In the genomic region with DNA sequence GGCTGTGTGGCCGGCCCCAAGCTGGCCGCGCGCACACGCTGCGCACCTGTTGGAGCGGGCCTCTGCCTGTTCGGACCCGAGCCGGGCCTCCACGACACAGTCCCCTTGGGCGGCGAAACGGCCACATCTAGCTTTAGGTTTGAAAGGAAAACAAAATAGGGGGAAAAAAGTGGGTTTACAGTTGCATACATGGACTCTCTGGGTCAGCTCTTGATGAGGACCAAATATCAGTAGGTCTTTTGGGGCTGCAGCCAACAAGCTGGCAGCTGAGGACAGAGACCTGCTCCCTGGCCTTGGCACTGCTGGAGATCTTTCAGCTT, we compare ENCODE assay signal across 12 cellular contexts. TPM values are rescaled to one million over a fixed set of nuclear protein-coding genes. Genes with fewer than 3 reads are reported as not detected.
A peak's percentile ranks its signal among the peaks of the same experiment; 100 is the strongest.
DNase-seq lines count a peak whose midpoint lies in the region; ATAC-seq and TF ChIP-seq lines count a peak whose summit lies in the region.
"Had no signal": no experiment of that assay in that cellular context is flagged by ENCODE, and none has a peak within 500 bp of the region (broad histone marks: within the 10 kb centered on the region; RNA-seq: fewer than 3 reads in every experiment).

No MANE protein-coding gene starts in this region.

- H3K4me3 ChIP-seq in iPS-18a (ENCODE audit: low read length) (peak overlapping the region; percentile 62), prostate gland (peak overlapping the region; percentile 24 to 36)
- H3K4me3 ChIP-seq: mucosa of descending colon, SK-N-MC had no signal

- H3K4me1 ChIP-seq in ES-I3 (ENCODE audit: insufficient read depth, low read length): no peaks in the 10 kb centered on the region
- peaks cover 3% of the 10 kb centered on the region for H3K4me1 ChIP-seq in iPS-18a (ENCODE audit: control insufficient read depth, low read depth, low read length)
- peaks cover 5% of the 10 kb centered on the region for H3K4me1 ChIP-seq in prostate gland (replicated peaks)

- H3K27me3 ChIP-seq in iPS-18a (ENCODE audit: control insufficient read depth, insufficient read depth, low read length) (peaks cover 42% of the 10 kb centered on the region), prostate gland (replicated peaks; ENCODE audit: insufficient read depth) (no peaks in the 10 kb centered on the region)

- H3K9me3 ChIP-seq in ES-I3 (ENCODE audit: control insufficient read depth, insufficient read depth, low read length): no peaks in the 10 kb centered on the region
- H3K9me3 ChIP-seq in iPS-18a (ENCODE audit: control insufficient read depth, low read depth, low read length): no peaks in the 10 kb centered on the region
- no peaks in the 10 kb centered on the region for H3K9me3 ChIP-seq in prostate gland
- H3K9me3 ChIP-seq: mucosa of descending colon had no signal

- intact Hi-C loops in prostate gland (cut with DNase I): loop anchor here (5.0 kb wide), 1 partner anchor 34 kb away; the partner anchor contains the start of gene PURA

- no peak for ATAC-seq in activated T-helper 17 cell treated with anti-CD3 and anti-CD28 coated beads, Interleukin-2, amount 50 U/mL, for 72 hours (replicated peaks)
- ATAC-seq in HG03439 (IDR thresholded peaks at IDR 0.05; ENCODE audit: unreplicated experiment): no peak

- H3K27me3 Mint-ChIP-seq in activated T-helper 17 cell treated with anti-CD3 and anti-CD28 coated beads, Interleukin-2, amount 50 U/mL, for 72 hours: peaks cover 7% of the 10 kb centered on the region

- no peak for TF ChIP-seq POLR2A in prostate gland (IDR thresholded peaks at IDR 0.05)

- H3K27ac ChIP-seq in iPS-18a (ENCODE audit: low read length): no peak overlapping the region
- no peak overlapping the region for H3K27ac ChIP-seq in prostate gland
- H3K27ac ChIP-seq: SK-N-MC had no signal

- no peaks in the 10 kb centered on the region for H3K36me3 Mint-ChIP-seq in activated T-helper 17 cell treated with anti-CD3 and anti-CD28 coated beads, Interleukin-2, amount 50 U/mL, for 72 hours (ENCODE audit: low read depth)

- no peak for TF ChIP-seq CTCF in prostate gland (IDR thresholded peaks at IDR 0.05)

- no peak overlapping the region for H3K27ac Mint-ChIP-seq in activated T-helper 17 cell treated with anti-CD3 and anti-CD28 coated beads, Interleukin-2, amount 50 U/mL, for 72 hours
- H3K27ac Mint-ChIP-seq: activated T-helper 2 cell treated with anti-CD3 and anti-CD28 coated beads, Interferon-gamma antibody, Interleukin-2, Interleukin-4, amounts not matched to agents 10 μg/mL and 5 μg/mL and 100 μg/mL, durations not matched to agents 14 hours and 24 hours and 36 hours had no signal

- no peaks in the 10 kb centered on the region for H3K9me3 Mint-ChIP-seq in activated T-helper 17 cell treated with anti-CD3 and anti-CD28 coated beads, Interleukin-2, amount 50 U/mL, for 72 hours
- H3K9me3 Mint-ChIP-seq: activated T-helper 2 cell treated with anti-CD3 and anti-CD28 coated beads, Interferon-gamma antibody, Interleukin-2, Interleukin-4, amounts not matched to agents 10 μg/mL and 5 μg/mL and 100 μg/mL, durations not matched to agents 14 hours and 24 hours and 36 hours had no signal

- H3K36me3 ChIP-seq in ES-I3 (ENCODE audit: insufficient read depth, low read length) (no peaks in the 10 kb centered on the region), iPS-18a (ENCODE audit: control insufficient read depth, low read depth, low read length) (no peaks in the 10 kb centered on the region), prostate gland (no peaks in the 10 kb centered on the region)

- peaks cover 9% of the 10 kb centered on the region for H3K4me1 Mint-ChIP-seq in activated T-helper 17 cell treated with anti-CD3 and anti-CD28 coated beads, Interleukin-2, amount 50 U/mL, for 72 hours

- DNase-seq in prostate gland (ENCODE audit: low spot score): no peak
- DNase-seq in HPDE6-E6E7 (ENCODE audit: extremely low spot score): no peak
- no peak for DNase-seq in SK-N-DZ (ENCODE audit: low spot score)
- no peak for DNase-seq in NCI-H345 (lab: John Stamatoyannopoulos, UW)
- DNase-seq: NCI-H82 had no signal

- 44% methylated on average over 14 of the region's 14 CpGs for WGBS in prostate gland

- peak overlapping the region; percentile 63 for H3K4me3 Mint-ChIP-seq in activated T-helper 17 cell treated with anti-CD3 and anti-CD28 coated beads, Interleukin-2, amount 50 U/mL, for 72 hours

- peak overlapping the region; percentile 79 for H3K9ac ChIP-seq in ES-I3 (ENCODE audit: low read depth, low read length)
- no peak overlapping the region for H3K9ac ChIP-seq in iPS-18a (ENCODE audit: low read length)

RNA-seq across cellular contexts. Expression of gene IGIP, which starts 20.7 kb away (rescaled TPM):
- total RNA-seq in activated T-helper 17 cell treated with anti-CD3 and anti-CD28 coated beads, Interleukin-2, amount 50 U/mL, for 72 hours: 1 to 10 TPM; 2.4 to 6.7 TPM
- 10 to 100 TPM; 10.5 to 13.8 TPM for total RNA-seq in prostate gland
- polyA plus RNA-seq in SK-N-DZ (2014; cell fraction: cytosol; rRNA removed): 2.9 and 3.5 TPM in 2 replicates
- polyA plus RNA-seq in SK-N-DZ (2014; cell fraction: nucleus; rRNA removed): 6.7 and 8.1 TPM in 2 replicates

RNA-seq across cellular contexts. Expression of gene CYSTM1, which starts 28.5 kb away (rescaled TPM):
- total RNA-seq in activated T-helper 17 cell treated with anti-CD3 and anti-CD28 coated beads, Interleukin-2, amount 50 U/mL, for 72 hours: 10 to 100 TPM; 11.3 to 11.9 TPM
- total RNA-seq in prostate gland: 10 to 100 TPM; 37.0 to 51.7 TPM
- 14.0 and 24.5 TPM in 2 replicates for polyA plus RNA-seq in SK-N-DZ (2014; cell fraction: cytosol; rRNA removed)
- 9.5 and 9.9 TPM in 2 replicates for polyA plus RNA-seq in SK-N-DZ (2014; cell fraction: nucleus; rRNA removed)

RNA-seq across cellular contexts. Expression of gene PURA, which starts 32.6 kb away (rescaled TPM):
- total RNA-seq in activated T-helper 17 cell treated with anti-CD3 and anti-CD28 coated beads, Interleukin-2, amount 50 U/mL, for 72 hours: 10 to 100 TPM; 11.1 to 14.3 TPM
- 10 to 100 TPM; 24.2 to 27.2 TPM for total RNA-seq in prostate gland
- 3.7 and 3.9 TPM in 2 replicates for polyA plus RNA-seq in SK-N-DZ (2014; cell fraction: cytosol; rRNA removed)
- polyA plus RNA-seq in SK-N-DZ (2014; cell fraction: nucleus; rRNA removed): 2.8 and 4.6 TPM in 2 replicates
